ENCODE assay signal across 22 cellular contexts in the genomic region with DNA sequence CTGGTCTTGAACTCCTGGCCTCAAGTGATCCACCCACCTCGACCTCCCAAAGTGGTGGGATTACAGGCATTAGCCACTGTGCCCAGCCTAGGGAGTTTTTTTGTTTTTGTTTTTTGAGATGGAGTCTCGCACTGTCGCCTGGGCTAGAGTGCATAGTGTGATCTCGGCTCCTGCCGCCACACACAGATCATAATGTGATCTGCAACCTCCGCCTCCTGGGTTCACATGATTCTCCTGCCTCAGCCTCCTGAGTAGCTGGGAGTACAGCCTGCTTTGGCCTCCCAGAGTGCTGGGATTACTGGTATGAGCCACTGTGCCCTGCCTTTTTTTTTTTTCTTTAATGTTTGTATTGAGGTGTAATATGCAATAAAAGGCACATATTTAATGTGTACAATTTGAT.
DNase-seq lines count a peak whose midpoint lies in the region; ATAC-seq, FAIRE-seq and TF ChIP-seq lines count a peak whose summit lies in the region.
"Had no signal": no experiment of that assay in that cellular context is flagged by ENCODE, and none has a peak within 500 bp of the region (broad histone marks: within the 10 kb centered on the region; RNA-seq: fewer than 3 reads in every experiment).

No MANE protein-coding gene starts in this region.

- peaks cover 47% of the 10 kb centered on the region for H3F3A ChIP-seq in smooth muscle cell (ENCODE audit: low read depth)

- H3K36me3 ChIP-seq in RWPE2 (ENCODE audit: low read depth) = 0 out of 2 replicates have a peak, but pooled peaks cover 4% of the 10 kb centered on the region
- H3K36me3 ChIP-seq in keratinocyte (ENCODE audit: control insufficient read depth in 2 of 2, extremely low read depth in 1 of 2, insufficient read depth in 2 of 2, low read length in 2 of 2) = peaks cover 0 to 3% of the 10 kb centered on the region in 2 experiments
- no peaks in the 10 kb centered on the region for H3K36me3 ChIP-seq in smooth muscle cell (ENCODE audit: low read depth)
- H3K36me3 ChIP-seq: HAP-1, right atrium auricular region had no signal

- H2AFZ ChIP-seq in keratinocyte (ENCODE audit: control insufficient read depth, low read length) (no peak overlapping the region), smooth muscle cell (ENCODE audit: low read depth) (no peak overlapping the region)

- H3K27me3 Mint-ChIP-seq in activated T-cell treated with anti-CD3 and anti-CD28 coated beads, Interleukin-2, amount 50 U/mL, for 72 hours (ENCODE audit: low read depth) = no peaks in the 10 kb centered on the region
- no peaks in the 10 kb centered on the region for H3K27me3 Mint-ChIP-seq in activated T-cell treated with anti-CD3 and anti-CD28 coated beads, Interleukin-2, amount 50 U/mL, for 4 hours (ENCODE audit: low read depth)
- H3K27me3 Mint-ChIP-seq: activated CD8-positive, alpha-beta memory T cell treated with anti-CD3 and anti-CD28 coated beads, Interleukin-2, amount 10 ng/mL, durations not matched to agents 7 days and 5 days; stimulated activated naive CD8-positive, alpha-beta T cell treated with anti-CD3 and anti-CD28 coated beads, Interleukin-15, Interleukin-2, amounts not matched to agents 100 ng/mL and 50 ng/mL, for 24 hours; type B pancreatic cell had no signal

- H3K36me3 Mint-ChIP-seq in activated T-cell treated with anti-CD3 and anti-CD28 coated beads, Interleukin-2, amount 50 U/mL, for 72 hours (ENCODE audit: insufficient read depth in 2 of 2) = peaks cover 0 to 3% of the 10 kb centered on the region in 2 donors
- H3K36me3 Mint-ChIP-seq in activated T-cell treated with anti-CD3 and anti-CD28 coated beads, Interleukin-2, amount 50 U/mL, for 4 hours (ENCODE audit: insufficient read depth) = peaks cover 2% of the 10 kb centered on the region

- TF ChIP-seq CTCF in RWPE2 (IDR thresholded peaks at IDR 0.05; ENCODE audit: poor library complexity, severe bottlenecking) (no peak), keratinocyte (optimal IDR thresholded peaks at IDR 0.05 in 1 of 3, IDR thresholded peaks at IDR 0.05 in 1 of 3, conservative IDR thresholded peaks at IDR 0.05 in 1 of 3; ENCODE audit: extremely low read depth in 1 of 3, insufficient read depth in 2 of 3, low read length in 3 of 3) (no peak), smooth muscle cell (IDR thresholded peaks at IDR 0.05; ENCODE audit: borderline replicate concordance, insufficient read depth, poor library complexity, severe bottlenecking) (no peak)

- H3K4me1 Mint-ChIP-seq in activated T-cell treated with anti-CD3 and anti-CD28 coated beads, Interleukin-2, amount 50 U/mL, for 72 hours (ENCODE audit: low read depth) = peaks cover 75% of the 10 kb centered on the region
- peaks cover 89% of the 10 kb centered on the region for H3K4me1 Mint-ChIP-seq in activated T-cell treated with anti-CD3 and anti-CD28 coated beads, Interleukin-2, amount 50 U/mL, for 4 hours (ENCODE audit: low read depth)

- WGBS in smooth muscle cell (ENCODE audit: low lambda C conversion rate) = 77% methylated on average over 6 of the region's 6 CpGs

- peaks cover 81% of the 10 kb centered on the region for H3K79me2 ChIP-seq in keratinocyte (ENCODE audit: control insufficient read depth, insufficient read depth, low read length)
- peaks cover 69% of the 10 kb centered on the region for H3K79me2 ChIP-seq in smooth muscle cell (ENCODE audit: low read depth)

- DNase-seq in activated T-cell treated with anti-CD3 and anti-CD28 coated beads, Interleukin-2, amount 50 U/mL, for 72 hours = no peak
- DNase-seq in activated T-cell treated with anti-CD3 and anti-CD28 coated beads, Interleukin-2, amount 50 U/mL, for 4 hours = no peak
- DNase-seq in RWPE2 (ENCODE audit: low spot score) = no peak
- no peak for DNase-seq in keratinocyte (ENCODE audit: low read depth, low spot score)
- no peak for DNase-seq in smooth muscle cell (lab: John Stamatoyannopoulos, UW; ENCODE audit: unreplicated experiment)
- DNase-seq in hepatic stellate cell (ENCODE audit: low spot score) = no peak
- DNase-seq in globus pallidus (ENCODE audit: low spot score) = no peak
- DNase-seq: activated CD8-positive, alpha-beta memory T cell treated with anti-CD3 and anti-CD28 coated beads, Interleukin-2, amount 10 ng/mL, durations not matched to agents 7 days and 5 days; activated gamma-delta T cell treated with Interleukin-2 at 50 U/mL for 16 hours; DMS79 treated with DMSO at 0.1 percent for 48 hours; KG1; NCI-H1930; NCI-H446 treated with DMSO at 0.1 percent for 48 hours; nucleus accumbens; SHP77; stimulated activated CD4-positive, alpha-beta T cell treated with anti-CD3 and anti-CD28 coated beads, Interleukin-1b, Interleukin-23, amount 100 ng/mL, for 48 hours had no signal

- H3K9me3 Mint-ChIP-seq in activated T-cell treated with anti-CD3 and anti-CD28 coated beads, Interleukin-2, amount 50 U/mL, for 72 hours = no peaks in the 10 kb centered on the region
- H3K9me3 Mint-ChIP-seq in activated T-cell treated with anti-CD3 and anti-CD28 coated beads, Interleukin-2, amount 50 U/mL, for 4 hours = no peaks in the 10 kb centered on the region
- H3K9me3 Mint-ChIP-seq: stimulated activated naive CD8-positive, alpha-beta T cell treated with anti-CD3 and anti-CD28 coated beads, Interleukin-15, Interleukin-2, amounts not matched to agents 100 ng/mL and 50 ng/mL, for 24 hours; type B pancreatic cell had no signal

- H3K27me3 ChIP-seq in RWPE2 (ENCODE audit: insufficient read depth, poor library complexity, severe bottlenecking) (no peaks in the 10 kb centered on the region), keratinocyte (ENCODE audit: control insufficient read depth, extremely low read depth, insufficient read depth, low read length) (no peaks in the 10 kb centered on the region), smooth muscle cell (ENCODE audit: low read depth) (no peaks in the 10 kb centered on the region)
- H3K27me3 ChIP-seq: right atrium auricular region had no signal

- no peaks in the 10 kb centered on the region for H3K9me3 ChIP-seq in RWPE2 (ENCODE audit: severe bottlenecking)
- no peaks in the 10 kb centered on the region for H3K9me3 ChIP-seq in keratinocyte (ENCODE audit: control insufficient read depth, low read depth, low read length)
- H3K9me3 ChIP-seq in smooth muscle cell (replicated peaks; ENCODE audit: low read depth) = no peaks in the 10 kb centered on the region
- H3K9me3 ChIP-seq: HAP-1, right atrium auricular region had no signal

- H3K27ac ChIP-seq in RWPE2 (ENCODE audit: poor library complexity, severe bottlenecking) (peak overlapping the region; percentile 98), keratinocyte (ENCODE audit: control insufficient read depth, insufficient read depth, low read length) (peak overlapping the region; percentile 48), smooth muscle cell (ENCODE audit: low read depth) (peak overlapping the region; percentile 99)

- H3K4me3 ChIP-seq in RWPE2 (ENCODE audit: severe bottlenecking) = no peak overlapping the region
- no peak overlapping the region for H3K4me3 ChIP-seq in keratinocyte (ENCODE audit: control insufficient read depth in 2 of 3, extremely low read depth in 1 of 3, insufficient read depth in 2 of 3, low read depth in 1 of 3, low read length in 3 of 3)
- no peak overlapping the region for H3K4me3 ChIP-seq in smooth muscle cell
- H3K4me3 ChIP-seq: HAP-1, right atrium auricular region had no signal

- H3K4me2 ChIP-seq in keratinocyte (ENCODE audit: control insufficient read depth, extremely low read depth, insufficient read depth, low read depth, low read length) (no peak overlapping the region), smooth muscle cell (peak overlapping the region; percentile 45)

- H3K27ac Mint-ChIP-seq in activated T-cell treated with anti-CD3 and anti-CD28 coated beads, Interleukin-2, amount 50 U/mL, for 72 hours = peak overlapping the region; percentile 30
- H3K27ac Mint-ChIP-seq: activated CD8-positive, alpha-beta memory T cell treated with anti-CD3 and anti-CD28 coated beads, Interleukin-2, amount 10 ng/mL, durations not matched to agents 7 days and 5 days; stimulated activated naive CD8-positive, alpha-beta T cell treated with anti-CD3 and anti-CD28 coated beads, Interleukin-15, Interleukin-2, amounts not matched to agents 100 ng/mL and 50 ng/mL, for 24 hours; type B pancreatic cell had no signal

- FAIRE-seq in keratinocyte (lab: Jason Lieb, UNC) = no peak
- FAIRE-seq: GM18507 had no signal

- peaks cover 80% of the 10 kb centered on the region for H3K4me1 ChIP-seq in RWPE2 (ENCODE audit: insufficient read depth, poor library complexity, severe bottlenecking)
- H3K4me1 ChIP-seq in keratinocyte (ENCODE audit: control insufficient read depth, extremely low read depth, insufficient read depth, low read length) = peaks cover 73% of the 10 kb centered on the region
- peaks cover 74% of the 10 kb centered on the region for H3K4me1 ChIP-seq in smooth muscle cell (ENCODE audit: low read depth)

- H3K9me1 ChIP-seq in keratinocyte (ENCODE audit: control insufficient read depth, extremely low read depth, insufficient read depth, low read length) = peaks cover 4% of the 10 kb centered on the region

- H4K20me1 ChIP-seq in keratinocyte (ENCODE audit: control insufficient read depth, extremely low read depth, insufficient read depth, low read length) (no peaks in the 10 kb centered on the region), smooth muscle cell (ENCODE audit: low read depth) (no peaks in the 10 kb centered on the region)

- H3K9ac ChIP-seq in keratinocyte (ENCODE audit: control insufficient read depth, extremely low read depth, insufficient read depth, low read length) (no peak overlapping the region), smooth muscle cell (ENCODE audit: low read depth) (peak overlapping the region; percentile 53)

- no peak for ATAC-seq in activated T-cell treated with anti-CD3 and anti-CD28 coated beads, Interleukin-2, amount 50 U/mL, for 72 hours (replicated peaks in 1 of 2)
- no peak for ATAC-seq in activated T-cell treated with anti-CD3 and anti-CD28 coated beads, Interleukin-2, amount 50 U/mL, for 4 hours
- ATAC-seq in RWPE2 (ENCODE audit: low read depth) = no peak
- no peak for ATAC-seq in HG03432 (IDR thresholded peaks at IDR 0.05; ENCODE audit: unreplicated experiment)
- ATAC-seq: activated CD8-positive, alpha-beta memory T cell treated with anti-CD3 and anti-CD28 coated beads, Interleukin-2, amount 10 ng/mL, durations not matched to agents 7 days and 5 days had no signal

- dilution Hi-C loops in keratinocyte (cut with MboI; ENCODE audit: extremely low pct_ligation_motif_present, low sequenced_read_pairs) = no loop called here

- no peak overlapping the region for H3K4me3 Mint-ChIP-seq in activated T-cell treated with anti-CD3 and anti-CD28 coated beads, Interleukin-2, amount 50 U/mL, for 72 hours
- no peak overlapping the region for H3K4me3 Mint-ChIP-seq in activated T-cell treated with anti-CD3 and anti-CD28 coated beads, Interleukin-2, amount 50 U/mL, for 4 hours
- H3K4me3 Mint-ChIP-seq: activated CD8-positive, alpha-beta memory T cell treated with anti-CD3 and anti-CD28 coated beads, Interleukin-2, amount 10 ng/mL, durations not matched to agents 7 days and 5 days; stimulated activated naive CD8-positive, alpha-beta T cell treated with anti-CD3 and anti-CD28 coated beads, Interleukin-15, Interleukin-2, amounts not matched to agents 100 ng/mL and 50 ng/mL, for 24 hours; type B pancreatic cell had no signal

Comparison
In these comparisons a context has a peak if more than half of its experiments do, and no peak if none do; other contexts are left out.
1. H3K27ac ChIP-seq: peak in every context shown above with its lines; median percentile 99 in smooth muscle cell; 98 in RWPE2; 48 in keratinocyte.